ENCODE assay signal across 35 cellular contexts in genomic region chr1:42490237-42490636, GRCh38. TPM values are rescaled to one million over a fixed set of nuclear protein-coding genes. Genes with fewer than 3 reads are reported as not detected.
"Had no signal": no experiment of that assay in that cellular context is flagged by ENCODE, and none has a peak within 500 bp of the region (broad histone marks: within the 10 kb centered on the region; RNA-seq: fewer than 3 reads in every experiment).

No MANE protein-coding gene starts in this region.

- DNase-seq: Karpas-422, Kasumi-1, MG63, MM.1S, MV-4-11, NCI-H1048, NCI-H1092, NCI-H1092 treated with DMSO at 0.1 percent for 48 hours, NCI-H1105, NCI-H1105 treated with DMSO at 0.1 percent for 48 hours, NCI-H1417, NCI-H1417 treated with DMSO at 0.1 percent for 48 hours, NCI-H1436, NCI-H1436 treated with DMSO at 0.1 percent for 48 hours, NCI-H146, NCI-H1694, NCI-H1694 treated with DMSO at 0.1 percent for 48 hours, NCI-H187, NCI-H187 treated with DMSO at 0.1 percent for 48 hours, NCI-H1930, NCI-H2029, NCI-H2029 treated with DMSO at 0.1 percent for 48 hours, NCI-H2081, NCI-H2081 treated with DMSO at 0.1 percent for 48 hours, NCI-H2107, NCI-H2171, NCI-H2171 treated with DMSO at 0.1 percent for 48 hours, NCI-H2227 treated with DMSO at 0.1 percent for 48 hours, NCI-H226, NCI-H345, NCI-H446, NCI-H446 treated with DMSO at 0.1 percent for 48 hours, NCI-H510A, NCI-H510A treated with DMSO at 0.1 percent for 48 hours had no signal

RNA-seq across cellular contexts. Expression of gene ZMYND12, which starts 34.4 kb away (rescaled TPM):
- total RNA-seq: LHCN-M2 had no signal
